18 cellular contexts compared by ENCODE assay signal in the genomic region with DNA sequence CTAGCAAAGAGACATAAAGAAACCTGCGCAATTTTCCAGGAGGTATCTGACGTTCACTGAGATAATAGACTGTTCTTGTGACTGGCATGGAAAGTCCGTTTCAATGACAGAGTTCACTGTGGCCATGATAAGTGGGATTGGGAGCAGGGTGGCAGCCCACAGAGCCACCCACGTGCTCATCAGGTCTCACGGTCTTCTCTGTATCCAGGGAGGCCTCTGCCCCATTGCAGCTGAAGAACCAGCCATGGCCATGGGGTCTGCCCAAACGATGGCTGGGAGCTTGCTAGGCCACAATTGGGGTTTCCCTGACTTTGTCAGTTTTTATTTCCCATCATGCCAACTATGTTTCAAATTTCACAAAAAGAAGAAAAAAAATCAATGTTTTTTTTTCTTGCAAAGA. TPM values are rescaled to one million over a fixed set of nuclear protein-coding genes. Genes with fewer than 3 reads are reported as not detected.
DNase-seq lines count a peak whose midpoint lies in the region; ATAC-seq and TF ChIP-seq lines count a peak whose summit lies in the region.
"Had no signal": no experiment of that assay in that cellular context is flagged by ENCODE, and none has a peak within 500 bp of the region (broad histone marks: within the 10 kb centered on the region; RNA-seq: fewer than 3 reads in every experiment).

No MANE protein-coding gene starts in this region.

- intact Hi-C loops in spleen (cut with DNase I; ENCODE audit: low total_unique reads): no loop called here

- no peaks in the 10 kb centered on the region for H3K36me3 ChIP-seq in spleen
- H3K36me3 ChIP-seq: HAP-1 had no signal

- H3K27me3 ChIP-seq in spleen (replicated peaks in 1 of 7): peaks cover 0 to 4% (median 0%) of the 10 kb centered on the region in 7 donors

- H3K4me1 ChIP-seq in spleen: no peaks in the 10 kb centered on the region
- H3K4me1 ChIP-seq: HAP-1 had no signal

- no peak overlapping the region for H3K4me3 Mint-ChIP-seq in activated CD8-positive, alpha-beta memory T cell treated with anti-CD3 and anti-CD28 coated beads, Interleukin-2, amount 10 ng/mL, durations not matched to agents 7 days and 5 days
- H3K4me3 Mint-ChIP-seq: CD4-positive, alpha-beta memory T cell; HFFc6 had no signal

- peaks cover 0 to 16% (median 2%) of the 10 kb centered on the region in 8 donors for H3K9me3 ChIP-seq in spleen
- H3K9me3 ChIP-seq: HAP-1 had no signal

- H3K4me1 Mint-ChIP-seq in activated CD8-positive, alpha-beta memory T cell treated with anti-CD3 and anti-CD28 coated beads, Interleukin-2, amount 10 ng/mL, durations not matched to agents 7 days and 5 days: no peaks in the 10 kb centered on the region

- H3K27ac ChIP-seq in spleen: no peak overlapping the region
- H3K27ac ChIP-seq: GM23248 had no signal

- no peak for TF ChIP-seq POLR2A in spleen (IDR thresholded peaks at IDR 0.05)

- TF ChIP-seq CTCF in spleen (IDR thresholded peaks at IDR 0.05 in 8 of 11, conservative IDR thresholded peaks at IDR 0.05 in 3 of 11): no peak

- H3K27me3 Mint-ChIP-seq in activated CD8-positive, alpha-beta memory T cell treated with anti-CD3 and anti-CD28 coated beads, Interleukin-2, amount 10 ng/mL, durations not matched to agents 7 days and 5 days: peaks cover 7% of the 10 kb centered on the region

- ATAC-seq in activated CD8-positive, alpha-beta memory T cell treated with anti-CD3 and anti-CD28 coated beads, Interleukin-2, amount 10 ng/mL, durations not matched to agents 7 days and 5 days: no peak
- no peak for ATAC-seq in GM18907 (IDR thresholded peaks at IDR 0.05; ENCODE audit: unreplicated experiment)
- no peak for ATAC-seq in GM21447 (IDR thresholded peaks at IDR 0.05; ENCODE audit: unreplicated experiment)

- H3K36me3 Mint-ChIP-seq in activated CD8-positive, alpha-beta memory T cell treated with anti-CD3 and anti-CD28 coated beads, Interleukin-2, amount 10 ng/mL, durations not matched to agents 7 days and 5 days: no peaks in the 10 kb centered on the region
- H3K36me3 Mint-ChIP-seq: CD4-positive, alpha-beta memory T cell had no signal

- 74 to 82% (median 80%) methylated on average over 6 of the region's 6 CpGs for WGBS in spleen, 5 donors

- no peak overlapping the region for H3K4me3 ChIP-seq in spleen
- H3K4me3 ChIP-seq: GM23248, HAP-1 had no signal

- CTCF ChIA-PET in activated CD8-positive, alpha-beta memory T cell treated with anti-CD3 and anti-CD28 coated beads, Interleukin-2, amount 10 ng/mL, durations not matched to agents 7 days and 5 days (lab: Charles Lee): interaction anchor here (1.2 to 1.5 kb wide), 2 partner anchors 11 to 13 kb away, joined by 3 read pairs; no protein-coding TSS in a partner anchor

- no peaks in the 10 kb centered on the region for H3K9me3 Mint-ChIP-seq in activated CD8-positive, alpha-beta memory T cell treated with anti-CD3 and anti-CD28 coated beads, Interleukin-2, amount 10 ng/mL, durations not matched to agents 7 days and 5 days (ENCODE audit: low read depth)
- H3K9me3 Mint-ChIP-seq: HFFc6 had no signal

- peak; percentile 3 for DNase-seq in activated CD8-positive, alpha-beta memory T cell treated with anti-CD3 and anti-CD28 coated beads, Interleukin-2, amount 50 U/mL, for 48 hours
- no peak for DNase-seq in activated CD8-positive, alpha-beta memory T cell treated with anti-CD3 and anti-CD28 coated beads, Interleukin-2, amount 10 ng/mL, durations not matched to agents 7 days and 5 days
- peak; percentile 1 for DNase-seq in ecto neural progenitor cell (ENCODE audit: low spot score)
- DNase-seq in islet precursor cell: peak; percentile 33
- DNase-seq in spleen: peak; percentile 19
- no peak for DNase-seq in NCI-H82 treated with DMSO at 0.1 percent for 48 hours (lab: John Stamatoyannopoulos, UW; ENCODE audit: unreplicated experiment)
- DNase-seq: C1 segment of cervical spinal cord; Calu3; CD4-positive, alpha-beta memory T cell; COR-L47; DMS53; DMS79 treated with DMSO at 0.1 percent for 48 hours; GF-D8; GM23248; HFFc6 had no signal

- no peak overlapping the region for H3K27ac Mint-ChIP-seq in activated CD8-positive, alpha-beta memory T cell treated with anti-CD3 and anti-CD28 coated beads, Interleukin-2, amount 10 ng/mL, durations not matched to agents 7 days and 5 days
- H3K27ac Mint-ChIP-seq: CD4-positive, alpha-beta memory T cell; HFFc6 had no signal

RNA-seq across cellular contexts. Expression of gene PDCL3, which starts 57.2 kb away (rescaled TPM):
- 10 to 100 TPM; 25.1 to 36.7 TPM for total RNA-seq in activated CD8-positive, alpha-beta memory T cell treated with anti-CD3 and anti-CD28 coated beads, Interleukin-2, amount 10 ng/mL, durations not matched to agents 7 days and 5 days
- total RNA-seq in spleen: 10 to 100 TPM in 6 of 7 donors, 1 to 10 TPM in 1; 9.4 to 17.1 (median 12.5) TPM
- polyA plus RNA-seq in spleen: 10 to 100 TPM; 19.3 to 25.1 (median 22.7) TPM

Comparison
In these comparisons a context has a peak if more than half of its experiments do, and no peak if none do; other contexts are left out.
1. DNase-seq: peak in activated CD8-positive, alpha-beta memory T cell treated with anti-CD3 and anti-CD28 coated beads, Interleukin-2, amount 50 U/mL, for 48 hours (single experiment), ecto neural progenitor cell (single experiment), islet precursor cell (single experiment) and spleen (single experiment); none in activated CD8-positive, alpha-beta memory T cell treated with anti-CD3 and anti-CD28 coated beads, Interleukin-2, amount 10 ng/mL, durations not matched to agents 7 days and 5 days (single experiment) and NCI-H82 treated with DMSO at 0.1 percent for 48 hours (single experiment).